In genomic region chr15:41923424-41923999, GRCh38 we compare ENCODE assay signal across 17 cellular contexts.
"Had no signal": no experiment of that assay in that cellular context is flagged by ENCODE, and none has a peak within 500 bp of the region (broad histone marks: within the 10 kb centered on the region; RNA-seq: fewer than 3 reads in every experiment).

No MANE protein-coding gene starts in this region.

- H3K27me3 Mint-ChIP-seq: activated CD4-positive, alpha-beta memory T cell treated with anti-CD3 and anti-CD28 coated beads, Interleukin-2, amount 10 ng/mL, durations not matched to agents 7 days and 5 days; central memory CD8-positive, alpha-beta T cell; stimulated activated naive CD8-positive, alpha-beta T cell treated with anti-CD3 and anti-CD28 coated beads, Interleukin-15, amount 100 ng/mL, for 72 hours had no signal

- ATAC-seq: mucosa of descending colon; natural killer cell; stimulated activated naive CD8-positive, alpha-beta T cell treated with anti-CD3 and anti-CD28 coated beads, Interleukin-15, amount 100 ng/mL, for 72 hours had no signal

- H3K27ac ChIP-seq: epithelial cell of prostate, prostate gland, sigmoid colon, thoracic aorta, uterus had no signal

- H3K4me1 ChIP-seq: uterus had no signal

- H3K27ac Mint-ChIP-seq: activated CD4-positive, alpha-beta memory T cell treated with anti-CD3 and anti-CD28 coated beads, Interleukin-2, amount 10 ng/mL, durations not matched to agents 7 days and 5 days; natural killer cell; T-helper 2 cell treated with Interferon-gamma antibody and Interleukin-4, amounts not matched to agents 5 μg/mL and 100 μg/mL, for 36 hours had no signal

- H3K9me3 Mint-ChIP-seq: activated CD4-positive, alpha-beta memory T cell treated with anti-CD3 and anti-CD28 coated beads, Interleukin-2, amount 10 ng/mL, durations not matched to agents 7 days and 5 days; central memory CD8-positive, alpha-beta T cell; natural killer cell; stimulated activated naive CD8-positive, alpha-beta T cell treated with anti-CD3 and anti-CD28 coated beads, Interleukin-15, amount 100 ng/mL, for 72 hours; T-helper 2 cell treated with Interferon-gamma antibody and Interleukin-4, amounts not matched to agents 5 μg/mL and 100 μg/mL, for 36 hours had no signal

- DNase-seq: activated CD4-positive, alpha-beta memory T cell treated with anti-CD3 and anti-CD28 coated beads, Interleukin-2, amount 10 ng/mL, durations not matched to agents 7 days and 5 days; activated CD4-positive, alpha-beta T cell treated with anti-CD3 and anti-CD28 coated beads for 1 hour; activated naive CD4-positive, alpha-beta T cell; cortex of kidney; effector memory CD4-positive, alpha-beta T cell; mucosa of descending colon; natural killer cell; occipital lobe; sigmoid colon; stimulated activated CD4-positive, alpha-beta T cell treated with anti-CD3 and anti-CD28 coated beads, Interleukin-2, amount 100 ng/mL, for 48 hours; stimulated activated naive CD8-positive, alpha-beta T cell treated with anti-CD3 and anti-CD28 coated beads, Interleukin-15, amount 100 ng/mL, for 72 hours; uterus had no signal

- H3K36me3 ChIP-seq: prostate gland, uterus had no signal

- H3K4me3 Mint-ChIP-seq: activated CD4-positive, alpha-beta memory T cell treated with anti-CD3 and anti-CD28 coated beads, Interleukin-2, amount 10 ng/mL, durations not matched to agents 7 days and 5 days; central memory CD8-positive, alpha-beta T cell; natural killer cell; stimulated activated naive CD8-positive, alpha-beta T cell treated with anti-CD3 and anti-CD28 coated beads, Interleukin-15, amount 100 ng/mL, for 72 hours; T-helper 2 cell treated with Interferon-gamma antibody and Interleukin-4, amounts not matched to agents 5 μg/mL and 100 μg/mL, for 36 hours had no signal

- H3K27me3 ChIP-seq: sigmoid colon, uterus had no signal

- H3K9me3 ChIP-seq: mucosa of descending colon, prostate gland, sigmoid colon, thoracic aorta, uterus had no signal

- H3K36me3 Mint-ChIP-seq: natural killer cell had no signal

- H3K4me3 ChIP-seq: mucosa of descending colon, prostate gland, sigmoid colon, thoracic aorta, uterus had no signal
